ENCODE assay signal across 1 cellular context in genomic region chr2:219245148-219245898, GRCh38.
TF ChIP-seq lines count a peak whose summit lies in the region.

Gene GLB1L, minus strand, starts transcription at chr2:219245444. Its CDS starts 1,871 bp downstream, at chr2:219243573.
Gene STK16, plus strand, starts transcription at chr2:219245479. Its CDS starts 521 bp downstream, at chr2:219246000.

TF ChIP-seq in K562, 482 proteins besides CTCF, POLR2A, EP300 and RAD21 (continued from another document and continues in another):
- TF ChIP-seq VEZF1 (CRISPR knock-in tag; IDR thresholded peaks at IDR 0.05) = peak; percentile 49; the same call in 1 of the 2 replicates
- peak; percentile 98 for TF ChIP-seq POLR2G (IDR thresholded peaks at IDR 0.05; ENCODE audit: low read depth, low read length)
- TF ChIP-seq HES1 (IDR thresholded peaks at IDR 0.05; ENCODE audit: low read depth) = no peak
- no peak for TF ChIP-seq FOXO4 (CRISPR knock-in tag; IDR thresholded peaks at IDR 0.05)
- no peak for TF ChIP-seq CHD1 (IDR thresholded peaks at IDR 0.05; ENCODE audit: low read length)
- peak in 2 of 3 experiments; percentile 35 to 73; a peak in 3 of 6 replicates for TF ChIP-seq ZBTB11 (CRISPR knock-in tag; IDR thresholded peaks at IDR 0.05)
- no peak for TF ChIP-seq ZNF184 (CRISPR knock-in tag; IDR thresholded peaks at IDR 0.05)
- no peak for TF ChIP-seq GATA2 (CRISPR knock-in tag; IDR thresholded peaks at IDR 0.05)
- 0 out of 2 replicates have a peak, but pooled peaks have one; percentile 38 for TF ChIP-seq ZNF282 (CRISPR knock-in tag; IDR thresholded peaks at IDR 0.05)
- TF ChIP-seq FOXK1 (CRISPR knock-in tag; IDR thresholded peaks at IDR 0.05; ENCODE audit: borderline replicate concordance) = peak; percentile 48; the same call in 1 of the 2 replicates
- TF ChIP-seq ZBTB40 (IDR thresholded peaks at IDR 0.05) = peak; percentile 90
- no peak for TF ChIP-seq ZBTB40 (CRISPR knock-in tag; IDR thresholded peaks at IDR 0.05)
- TF ChIP-seq FOXP4 (CRISPR knock-in tag; IDR thresholded peaks at IDR 0.05; ENCODE audit: borderline replicate concordance) = no peak
- TF ChIP-seq HINFP (tag; conservative IDR thresholded peaks at IDR 0.05; ENCODE audit: low read depth) = no peak
- TF ChIP-seq NRF1 (conservative IDR thresholded peaks at IDR 0.05 in 1 of 2, IDR thresholded peaks at IDR 0.05 in 1 of 2) = no peak
- TF ChIP-seq ZKSCAN3 (CRISPR knock-in tag; IDR thresholded peaks at IDR 0.05) = no peak
- TF ChIP-seq ZFX (CRISPR knock-in tag; IDR thresholded peaks at IDR 0.05) = peak; percentile 94
- TF ChIP-seq ZNF668 (CRISPR knock-in tag; IDR thresholded peaks at IDR 0.05) = no peak
- TF ChIP-seq CSDE1 (IDR thresholded peaks at IDR 0.05) = 0 out of 4 replicates have a peak, but pooled peaks of 1 of the 2 experiments have one; percentile 23
- no peak for TF ChIP-seq ZBTB9 (CRISPR knock-in tag; IDR thresholded peaks at IDR 0.05)
- TF ChIP-seq ESRRA (IDR thresholded peaks at IDR 0.05; ENCODE audit: borderline replicate concordance, low read depth) = peak; percentile 59
- TF ChIP-seq MAX (CRISPR knock-in tag; IDR thresholded peaks at IDR 0.05) = peak; percentile 77
- TF ChIP-seq ZNF41 (CRISPR knock-in tag; conservative IDR thresholded peaks at IDR 0.05) = no peak
- TF ChIP-seq ZNF12 (CRISPR knock-in tag; IDR thresholded peaks at IDR 0.05) = no peak
- TF ChIP-seq TAF1 (IDR thresholded peaks at IDR 0.05; ENCODE audit: control insufficient read depth, extremely low read depth, insufficient read depth, low read length, severe bottlenecking) = peak; percentile 84
- peak; percentile 97 for TF ChIP-seq RBFOX2 (IDR thresholded peaks at IDR 0.05; ENCODE audit: low read depth, low read length)
- TF ChIP-seq MYNN (IDR thresholded peaks at IDR 0.05) = no peak
- no peak for TF ChIP-seq MYNN (CRISPR knock-in tag; IDR thresholded peaks at IDR 0.05)
- TF ChIP-seq NR3C1 (CRISPR knock-in tag; IDR thresholded peaks at IDR 0.05) = no peak; the same call in 1 of the 2 replicates
- TF ChIP-seq KDM5B (IDR thresholded peaks at IDR 0.05; ENCODE audit: insufficient replicate concordance, low read depth, low read length) = peak; percentile 90
- peak; percentile 61 for TF ChIP-seq SAP30 (IDR thresholded peaks at IDR 0.05; ENCODE audit: borderline replicate concordance, insufficient read depth, low read depth, low read length, poor library complexity, severe bottlenecking)
- peak in 1 of 2 experiments; percentile 51; a peak in 1 of 4 replicates for TF ChIP-seq KDM4B (IDR thresholded peaks at IDR 0.05; ENCODE audit: borderline replicate concordance in 2 of 2, low read depth in 1 of 2)
- 0 out of 2 replicates have a peak, but pooled peaks have one; percentile 28 for TF ChIP-seq MBD2 (IDR thresholded peaks at IDR 0.05; ENCODE audit: borderline replicate concordance, low read depth)
- no peak for TF ChIP-seq CGGBP1 (CRISPR knock-in tag; IDR thresholded peaks at IDR 0.05)
